9 cellular contexts compared by ENCODE assay signal in the genomic region with DNA sequence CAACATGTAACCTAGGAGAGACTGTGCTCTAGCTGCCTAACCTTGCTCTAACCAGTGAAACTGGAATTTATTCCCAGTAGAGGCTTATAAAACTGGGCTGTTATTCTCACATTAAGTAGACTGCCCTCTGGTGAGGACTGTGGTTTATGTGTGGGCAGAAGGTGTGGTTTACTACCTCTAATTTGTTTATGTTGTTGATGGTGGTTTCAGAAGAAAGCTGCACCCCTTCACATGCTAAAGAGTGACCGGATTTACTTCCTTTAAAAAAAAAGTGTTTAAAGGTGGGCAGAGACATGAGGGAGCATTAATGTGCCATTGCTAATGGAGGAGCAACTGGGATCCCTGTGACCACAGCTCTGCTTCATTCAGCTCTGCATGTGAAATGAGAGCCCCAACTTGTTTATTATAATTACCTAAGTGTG.
DNase-seq lines count a peak whose midpoint lies in the region; ATAC-seq, FAIRE-seq and TF ChIP-seq lines count a peak whose summit lies in the region.
"Had no signal": no experiment of that assay in that cellular context is flagged by ENCODE, and none has a peak within 500 bp of the region (broad histone marks: within the 10 kb centered on the region; RNA-seq: fewer than 3 reads in every experiment).

No MANE protein-coding gene starts in this region.

- 44 to 64% methylated on average over 1 of the region's 1 CpG for WGBS in esophagus, 2 donors

- no peak for TF ChIP-seq CTCF in CD4-positive, alpha-beta T cell (IDR thresholded peaks at IDR 0.05)

- no peaks in the 10 kb centered on the region for H3K4me1 Mint-ChIP-seq in CD4-positive, alpha-beta T cell (ENCODE audit: low read depth)
- H3K4me1 Mint-ChIP-seq: memory B cell had no signal

- H3K27ac Mint-ChIP-seq in CD4-positive, alpha-beta T cell: no peak overlapping the region
- H3K27ac Mint-ChIP-seq: memory B cell had no signal

- no peaks in the 10 kb centered on the region for H3K9me3 ChIP-seq in esophagus (ENCODE audit: control insufficient read depth in 2 of 2, insufficient read depth in 1 of 2, low read depth in 1 of 2, low read length in 1 of 2)
- no peaks in the 10 kb centered on the region for H3K9me3 ChIP-seq in CD4-positive, alpha-beta T cell (ENCODE audit: control insufficient read depth, low read length)

- peak overlapping the region; percentile 22 to 40 for H3K27ac ChIP-seq in esophagus (ENCODE audit: low read depth in 2 of 2, low read length in 1 of 2)
- H3K27ac ChIP-seq in CD4-positive, alpha-beta T cell (ENCODE audit: low read depth, low read length): no peak overlapping the region

- no peak overlapping the region for H3K4me3 Mint-ChIP-seq in CD4-positive, alpha-beta T cell
- H3K4me3 Mint-ChIP-seq: memory B cell had no signal

- POLR2A ChIA-PET in CD4-positive, alpha-beta T cell (lab: Charles Lee): interaction anchor here (1.3 kb wide), 1 partner anchor 11 kb away, joined by 3 read pairs; no protein-coding TSS in a partner anchor

- peaks cover 0 to 2% of the 10 kb centered on the region in 2 donors for H3K4me1 ChIP-seq in esophagus (ENCODE audit: control insufficient read depth in 2 of 2, insufficient read depth in 2 of 2, low read length in 1 of 2)

- H3K36me3 Mint-ChIP-seq in CD4-positive, alpha-beta T cell (ENCODE audit: low read depth): no peaks in the 10 kb centered on the region
- H3K36me3 Mint-ChIP-seq: memory B cell had no signal

- no peaks in the 10 kb centered on the region for H3K36me3 ChIP-seq in esophagus (ENCODE audit: control insufficient read depth in 2 of 2, insufficient read depth in 2 of 2, low read length in 1 of 2)

- H3K27me3 Mint-ChIP-seq in CD4-positive, alpha-beta T cell: peaks cover 25% of the 10 kb centered on the region

- H3K27me3 ChIP-seq in esophagus (ENCODE audit: control insufficient read depth in 1 of 2, insufficient read depth in 2 of 2, low read length in 2 of 2): no peaks in the 10 kb centered on the region
- peaks cover 4% of the 10 kb centered on the region for H3K27me3 ChIP-seq in CD4-positive, alpha-beta T cell (ENCODE audit: control insufficient read depth, insufficient read depth, low read length)

- intact Hi-C loops in CD4-positive, alpha-beta T cell (cut with DNase I, micrococcal nuclease): no loop called here

- peak; percentile 69 for DNase-seq in DMS 273 (lab: John Stamatoyannopoulos, UW; ENCODE audit: unreplicated experiment)
- peak; percentile 67 for DNase-seq in LoVo (ENCODE audit: low spot score)
- no peak for DNase-seq in activated naive CD4-positive, alpha-beta T cell (lab: John Stamatoyannopoulos, UW)
- DNase-seq in CD4-positive, alpha-beta T cell: no peak
- no peak for DNase-seq in GM12891 (ENCODE audit: insufficient read length, low spot score)
- DNase-seq in stimulated activated CD4-positive, alpha-beta T cell treated with anti-CD3 and anti-CD28 coated beads, Interleukin-4, amount 100 ng/mL, for 1 hour: no peak

- TF ChIP-seq POLR2A in GM12891 (IDR thresholded peaks at IDR 0.05; ENCODE audit: low read depth, low read length): no peak

- no peaks in the 10 kb centered on the region for H3K9me3 Mint-ChIP-seq in CD4-positive, alpha-beta T cell
- H3K9me3 Mint-ChIP-seq: memory B cell had no signal

- H3K4me3 ChIP-seq in esophagus (ENCODE audit: low read depth in 1 of 2, low read length in 2 of 2): peak overlapping the region in 1 of 2 donors; percentile 2

- ATAC-seq in GM21576 (IDR thresholded peaks at IDR 0.05; ENCODE audit: unreplicated experiment): peak; percentile 89
- no peak for ATAC-seq in CD4-positive, alpha-beta T cell (ENCODE audit: poor library complexity)

- CTCF ChIA-PET in CD4-positive, alpha-beta T cell (lab: Charles Lee): no interaction called here

- no peak for FAIRE-seq in GM12891 (lab: Jason Lieb, UNC)

TF ChIP-seq in GM12891, 5 proteins besides CTCF, POLR2A, EP300 and RAD21:
- TF ChIP-seq TAF1 (IDR thresholded peaks at IDR 0.05; ENCODE audit: low read depth, low read length) (no peak), SPI1 (IDR thresholded peaks at IDR 0.05; ENCODE audit: low read depth, low read length) (no peak), POU2F2 (IDR thresholded peaks at IDR 0.05; ENCODE audit: low read depth, low read length) (no peak), PAX5 (IDR thresholded peaks at IDR 0.05; ENCODE audit: insufficient read depth, low read length, severe bottlenecking) (no peak)

Comparison
In these comparisons a context has a peak if more than half of its experiments do, and no peak if none do; other contexts are left out.
1. DNase-seq: peak in DMS 273 (single experiment) and LoVo (single experiment); none in activated naive CD4-positive, alpha-beta T cell (0 of 4), CD4-positive, alpha-beta T cell (0 of 10), GM12891 (single experiment) and stimulated activated CD4-positive, alpha-beta T cell treated with anti-CD3 and anti-CD28 coated beads, Interleukin-4, amount 100 ng/mL, for 1 hour (single experiment).